ENCODE assay signal across 9 cellular contexts in the genomic region with DNA sequence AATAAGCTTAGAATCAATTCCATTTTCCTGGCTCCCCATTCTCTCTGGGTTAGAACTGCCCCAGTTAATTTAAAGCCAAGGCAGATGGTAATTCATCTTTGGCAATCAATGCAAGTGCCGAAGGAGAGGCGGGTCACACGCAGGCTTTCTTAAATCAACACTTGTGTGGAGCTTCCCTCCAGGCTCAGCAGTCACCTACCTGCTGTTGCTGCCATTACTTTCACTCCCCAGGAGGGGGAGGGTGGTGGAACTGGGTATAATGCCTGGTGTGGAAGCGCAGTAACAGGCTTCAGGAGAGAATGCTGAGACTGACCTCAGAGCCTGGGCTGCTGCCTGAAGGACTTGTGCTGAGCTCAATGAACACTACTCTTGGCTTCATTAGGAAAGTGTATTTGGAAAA. TPM values are rescaled to one million over a fixed set of nuclear protein-coding genes. Genes with fewer than 3 reads are reported as not detected.
DNase-seq lines count a peak whose midpoint lies in the region; ATAC-seq and TF ChIP-seq lines count a peak whose summit lies in the region.
"Had no signal": no experiment of that assay in that cellular context is flagged by ENCODE, and none has a peak within 500 bp of the region (broad histone marks: within the 10 kb centered on the region; RNA-seq: fewer than 3 reads in every experiment).

No MANE protein-coding gene starts in this region.

- H3K4me1 ChIP-seq in KMS-11 (ENCODE audit: low read depth, poor library complexity, severe bottlenecking) (no peaks in the 10 kb centered on the region), body of pancreas (peaks cover 6% of the 10 kb centered on the region), lower lobe of right lung (no peaks in the 10 kb centered on the region)

- TF ChIP-seq CTCF in GM12873 (IDR thresholded peaks at IDR 0.05; ENCODE audit: insufficient read depth, low read depth, low read length, missing control alignments) (peak; percentile 32), KMS-11 (conservative IDR thresholded peaks at IDR 0.05; ENCODE audit: low read depth, low read length) (0 out of 2 replicates have a peak, but pooled peaks have one; percentile 15), body of pancreas (IDR thresholded peaks at IDR 0.05) (peak in 4 of 7 experiments; percentile 6 to 38 (median 34)), lower lobe of right lung (IDR thresholded peaks at IDR 0.05) (no peak)

- WGBS in body of pancreas, 2 donors: 29 to 32% methylated on average over 4 of the region's 4 CpGs

- no peak overlapping the region for H3K27ac ChIP-seq in KMS-11
- no peak overlapping the region for H3K27ac ChIP-seq in body of pancreas
- no peak overlapping the region for H3K27ac ChIP-seq in lower lobe of right lung

- no peaks in the 10 kb centered on the region for H3K79me2 ChIP-seq in KMS-11 (ENCODE audit: insufficient read depth, low read depth)

- no peak overlapping the region for H3K4me3 ChIP-seq in KMS-11 (IDR thresholded peaks at IDR 0.05; ENCODE audit: insufficient read depth, low read depth, low read length)
- H3K4me3 ChIP-seq in body of pancreas: no peak overlapping the region
- H3K4me3 ChIP-seq in lower lobe of right lung: no peak overlapping the region

- TF ChIP-seq POLR2A in body of pancreas (IDR thresholded peaks at IDR 0.05): no peak

- ATAC-seq in body of pancreas: peak; percentile 68
- peak; percentile 21 to 51 for ATAC-seq in lower lobe of right lung
- no peak for ATAC-seq in GM18858 (IDR thresholded peaks at IDR 0.05; ENCODE audit: unreplicated experiment)
- no peak for ATAC-seq in GM21723 (IDR thresholded peaks at IDR 0.05; ENCODE audit: unreplicated experiment)
- no peak for ATAC-seq in GM18519 (IDR thresholded peaks at IDR 0.05; ENCODE audit: low FRiP score, unreplicated experiment)
- ATAC-seq: T-cell had no signal

- no peak overlapping the region for H3K4me2 ChIP-seq in KMS-11

- no peaks in the 10 kb centered on the region for H3K9me3 ChIP-seq in body of pancreas
- H3K9me3 ChIP-seq in lower lobe of right lung: no peaks in the 10 kb centered on the region

- H3K27me3 ChIP-seq in KMS-11 (ENCODE audit: insufficient read depth, low read depth) (no peaks in the 10 kb centered on the region), body of pancreas (no peaks in the 10 kb centered on the region), lower lobe of right lung (ENCODE audit: low read depth) (no peaks in the 10 kb centered on the region)

- DNase-seq in body of pancreas (peak; percentile 23 to 55 (median 33)), lower lobe of right lung (no peak)
- DNase-seq in stimulated activated CD4-positive, alpha-beta T cell treated with anti-CD3 and anti-CD28 coated beads, Interleukin-4, amount 100 ng/mL, for 1 hour: no peak

- no peaks in the 10 kb centered on the region for H4K20me1 ChIP-seq in KMS-11 (ENCODE audit: insufficient read depth)

- H2AFZ ChIP-seq in KMS-11 (ENCODE audit: low read depth): no peak overlapping the region

- intact Hi-C loops in body of pancreas (cut with DNase I): no loop called here
- intact Hi-C loops in lower lobe of right lung (cut with DNase I): no loop called here

- no peaks in the 10 kb centered on the region for H3K36me3 ChIP-seq in KMS-11 (ENCODE audit: insufficient read depth)
- H3K36me3 ChIP-seq in body of pancreas (replicated peaks in 1 of 2; ENCODE audit: insufficient read depth in 1 of 2, low read depth in 2 of 2): no peaks in the 10 kb centered on the region
- H3K36me3 ChIP-seq in lower lobe of right lung: no peaks in the 10 kb centered on the region

- no peak overlapping the region for H3K9ac ChIP-seq in KMS-11

RNA-seq across cellular contexts. Expression of a gene that starts 19.2 kb away (rescaled TPM):
- 100 to 1,000 TPM; 145 to 352 TPM for total RNA-seq in body of pancreas
- total RNA-seq in lower lobe of right lung: not detected

Comparison
In these comparisons a context has a peak if more than half of its experiments do, and no peak if none do; other contexts are left out.
1. ATAC-seq: peak in body of pancreas (single experiment) and lower lobe of right lung (2 of 2); none in GM18858 (single experiment), GM21723 (single experiment) and GM18519 (single experiment).
2. DNase-seq: peak in body of pancreas (4 of 4); none in lower lobe of right lung (single experiment) and stimulated activated CD4-positive, alpha-beta T cell treated with anti-CD3 and anti-CD28 coated beads, Interleukin-4, amount 100 ng/mL, for 1 hour (single experiment).
3. RNA of a gene that starts 19.2 kb away (total RNA-seq): 145 to 352 TPM in body of pancreas; not detected in lower lobe of right lung (single experiment); every median in the first group is over 100 times any median in the second.